Comparison of ENCODE assay signal across 23 cellular contexts in genomic region chr17:40032322-40033320, GRCh38. TPM values are rescaled to one million over a fixed set of nuclear protein-coding genes. Genes with fewer than 3 reads are reported as not detected.
DNase-seq lines count a peak whose midpoint lies in the region; ATAC-seq and TF ChIP-seq lines count a peak whose summit lies in the region.
"Had no signal": no experiment of that assay in that cellular context is flagged by ENCODE, and none has a peak within 500 bp of the region (broad histone marks: within the 10 kb centered on the region; RNA-seq: fewer than 3 reads in every experiment).

No MANE protein-coding gene starts in this region.

- TF ChIP-seq POLR2A in sigmoid colon (IDR thresholded peaks at IDR 0.05) = no peak

- H3K36me3 Mint-ChIP-seq in Calu3 (ENCODE audit: insufficient read depth, unreplicated experiment) = peaks cover 60% of the 10 kb centered on the region
- peaks cover 85% of the 10 kb centered on the region for H3K36me3 Mint-ChIP-seq in dendritic cell treated with granulocyte-macrophage colony-stimulating factor and Interleukin-4, amounts not matched to agents 40 ng/mL and 50 ng/mL, for 4 days (ENCODE audit: low read depth)
- peaks cover 31% of the 10 kb centered on the region for H3K36me3 Mint-ChIP-seq in activated naive CD4-positive, alpha-beta T cell treated with anti-CD3 and anti-CD28 coated beads for 36 hours (ENCODE audit: low read depth)

- intact Hi-C loops in Calu3 (cut with micrococcal nuclease; ENCODE audit: unreplicated experiment) = no loop called here
- intact Hi-C loops in dendritic cell treated with granulocyte-macrophage colony-stimulating factor and Interleukin-4, amounts not matched to agents 40 ng/mL and 50 ng/mL, for 4 days (cut with micrococcal nuclease) = loop anchor here (10.0 kb wide), 1 partner anchor 52 kb away; no protein-coding TSS in a partner anchor
- intact Hi-C loops in left colon (cut with DNase I, micrococcal nuclease) = no loop called here
- intact Hi-C loops in sigmoid colon (cut with DNase I) = no loop called here
- intact Hi-C loops in activated naive CD4-positive, alpha-beta T cell treated with anti-CD3 and anti-CD28 coated beads for 36 hours (cut with micrococcal nuclease) = no loop called here

- H3K4me1 ChIP-seq in sigmoid colon (peaks cover 0 to 48% (median 41%) of the 10 kb centered on the region in 4 donors), BE2C (no peaks in the 10 kb centered on the region)

- TF ChIP-seq CTCF in Calu3 (IDR thresholded peaks at IDR 0.05; ENCODE audit: unreplicated experiment) = no peak
- no peak for TF ChIP-seq CTCF in sigmoid colon (IDR thresholded peaks at IDR 0.05)
- no peak for TF ChIP-seq CTCF in GM13977 (IDR thresholded peaks at IDR 0.05; ENCODE audit: extremely low read depth, insufficient read depth, missing control alignments)
- no peak for TF ChIP-seq CTCF in BE2C (IDR thresholded peaks at IDR 0.05; ENCODE audit: low read depth, low read length)

- H3K4me3 ChIP-seq in sigmoid colon (no peak overlapping the region), BE2C (ENCODE audit: low read depth, low read length) (no peak overlapping the region)
- H3K4me3 ChIP-seq: cardiac muscle cell, hepatocyte, skin epidermis, suprapubic skin had no signal

- peaks cover 15 to 83% (median 50%) of the 10 kb centered on the region in 4 donors for H3K36me3 ChIP-seq in sigmoid colon
- H3K36me3 ChIP-seq in BE2C = peaks cover 57% of the 10 kb centered on the region

- H3K9me3 ChIP-seq in sigmoid colon (no peaks in the 10 kb centered on the region), BE2C (no peaks in the 10 kb centered on the region)
- H3K9me3 ChIP-seq: suprapubic skin had no signal

- peak overlapping the region; percentile 70 to 86 (median 72) for H3K27ac ChIP-seq in sigmoid colon
- H3K27ac ChIP-seq: cardiac muscle cell, hepatocyte, skin epidermis, suprapubic skin had no signal

- no peak overlapping the region for H3K4me3 Mint-ChIP-seq in Calu3 (ENCODE audit: low read depth, unreplicated experiment)
- H3K4me3 Mint-ChIP-seq in dendritic cell treated with granulocyte-macrophage colony-stimulating factor and Interleukin-4, amounts not matched to agents 40 ng/mL and 50 ng/mL, for 4 days = no peak overlapping the region
- H3K4me3 Mint-ChIP-seq in activated naive CD4-positive, alpha-beta T cell treated with anti-CD3 and anti-CD28 coated beads for 36 hours = no peak overlapping the region
- H3K4me3 Mint-ChIP-seq: CD4-positive, CD25-positive, alpha-beta regulatory T cell had no signal

- no peak for TF ChIP-seq EP300 in sigmoid colon (IDR thresholded peaks at IDR 0.05)

- H3K27me3 Mint-ChIP-seq in Calu3 (ENCODE audit: unreplicated experiment) = no peaks in the 10 kb centered on the region
- no peaks in the 10 kb centered on the region for H3K27me3 Mint-ChIP-seq in dendritic cell treated with granulocyte-macrophage colony-stimulating factor and Interleukin-4, amounts not matched to agents 40 ng/mL and 50 ng/mL, for 4 days
- no peaks in the 10 kb centered on the region for H3K27me3 Mint-ChIP-seq in activated naive CD4-positive, alpha-beta T cell treated with anti-CD3 and anti-CD28 coated beads for 36 hours (ENCODE audit: low read depth)
- H3K27me3 Mint-ChIP-seq: CD4-positive, CD25-positive, alpha-beta regulatory T cell had no signal

- H3K4me1 Mint-ChIP-seq in Calu3 (ENCODE audit: low read depth, unreplicated experiment) = peaks cover 8% of the 10 kb centered on the region
- peaks cover 14% of the 10 kb centered on the region for H3K4me1 Mint-ChIP-seq in dendritic cell treated with granulocyte-macrophage colony-stimulating factor and Interleukin-4, amounts not matched to agents 40 ng/mL and 50 ng/mL, for 4 days (ENCODE audit: low read depth)
- H3K4me1 Mint-ChIP-seq in activated naive CD4-positive, alpha-beta T cell treated with anti-CD3 and anti-CD28 coated beads for 36 hours (ENCODE audit: low read depth) = no peaks in the 10 kb centered on the region

- H3K27me3 ChIP-seq in sigmoid colon (no peaks in the 10 kb centered on the region), BE2C (no peaks in the 10 kb centered on the region)
- H3K27me3 ChIP-seq: cardiac muscle cell, hepatocyte, suprapubic skin had no signal

- in situ Hi-C loops in GM13977 (cut with MboI; ENCODE audit: low pct_unique_long_range_greater_than_20kb, low sequenced_read_pairs, unreplicated experiment) = no loop called here

- CTCF ChIA-PET in Calu3 (lab: Charles Lee) = interaction anchor here (0.5 to 23.5 kb wide), 13 partner anchors 11 to 1381 kb away, joined by 3 to 774 read pairs (median 4); partner anchors contain the start of genes CSF3 and MED24
- CTCF ChIA-PET in activated naive CD4-positive, alpha-beta T cell treated with anti-CD3 and anti-CD28 coated beads for 36 hours (lab: Charles Lee) = no interaction called here

- WGBS in sigmoid colon, 2 donors = 64 to 89% methylated on average over 23 of the region's 23 CpGs

- peak; percentile 88 for ATAC-seq in left colon
- no peak for ATAC-seq in GM19397 (IDR thresholded peaks at IDR 0.05; ENCODE audit: unreplicated experiment)

- no TSS peak for BruUV-seq in Calu3 (replicated peaks; lab: Mats Ljungman, UMichigan)

- DNase-seq in Calu3 = peak; percentile 51
- DNase-seq in left colon = peak; percentile 85 to 93
- DNase-seq in sigmoid colon = peak; percentile 83
- DNase-seq in GM13977 (ENCODE audit: low spot score) = no peak
- DNase-seq in BE2C = no peak
- no peak for DNase-seq in activated naive CD4-positive, alpha-beta T cell treated with anti-CD3 and anti-CD28 coated beads for 36 hours
- DNase-seq: activated CD4-positive, alpha-beta T cell treated with anti-CD3 and anti-CD28 coated beads for 4 hours; CD4-positive, CD25-positive, alpha-beta regulatory T cell; DMS79; effector CD8-positive, alpha-beta T cell; NCI-H187; stimulated activated CD4-positive, alpha-beta T cell treated with anti-CD3 and anti-CD28 coated beads, Interleukin-4, amount 100 ng/mL, for 1 hour had no signal

- no peaks in the 10 kb centered on the region for H3K9me3 Mint-ChIP-seq in Calu3 (ENCODE audit: low read depth, unreplicated experiment)
- H3K9me3 Mint-ChIP-seq in dendritic cell treated with granulocyte-macrophage colony-stimulating factor and Interleukin-4, amounts not matched to agents 40 ng/mL and 50 ng/mL, for 4 days = no peaks in the 10 kb centered on the region
- H3K9me3 Mint-ChIP-seq in activated naive CD4-positive, alpha-beta T cell treated with anti-CD3 and anti-CD28 coated beads for 36 hours = no peaks in the 10 kb centered on the region
- H3K9me3 Mint-ChIP-seq: activated T-helper 2 cell treated with anti-CD3 and anti-CD28 coated beads, Interferon-gamma antibody, Interleukin-2, Interleukin-4, amounts not matched to agents 10 μg/mL and 5 μg/mL and 100 μg/mL, durations not matched to agents 14 hours and 24 hours and 36 hours; CD4-positive, CD25-positive, alpha-beta regulatory T cell had no signal

- H3K27ac Mint-ChIP-seq in Calu3 (ENCODE audit: unreplicated experiment) = no peak overlapping the region
- H3K27ac Mint-ChIP-seq in dendritic cell treated with granulocyte-macrophage colony-stimulating factor and Interleukin-4, amounts not matched to agents 40 ng/mL and 50 ng/mL, for 4 days = peak overlapping the region; percentile 11
- H3K27ac Mint-ChIP-seq in activated naive CD4-positive, alpha-beta T cell treated with anti-CD3 and anti-CD28 coated beads for 36 hours = no peak overlapping the region
- H3K27ac Mint-ChIP-seq: activated T-helper 2 cell treated with anti-CD3 and anti-CD28 coated beads, Interferon-gamma antibody, Interleukin-2, Interleukin-4, amounts not matched to agents 10 μg/mL and 5 μg/mL and 100 μg/mL, durations not matched to agents 14 hours and 24 hours and 36 hours; CD4-positive, CD25-positive, alpha-beta regulatory T cell had no signal

RNA-seq across cellular contexts. Expression of gene CSF3, which starts 17.4 kb away (rescaled TPM):
- 0.38 TPM in 1 of 2 replicates, not detected in the other for total RNA-seq in Calu3 (2022)
- total RNA-seq in left colon = under 1 TPM; 0.20 to 0.67 TPM
- 10 to 100 TPM in 1 of 4 donors, not detected in 3; 23.3 TPM for total RNA-seq in sigmoid colon
- polyA plus RNA-seq in sigmoid colon = 1 to 10 TPM in 2 of 3 donors, not detected in 1; 1.2 to 3.1 TPM
- not detected for polyA plus RNA-seq in BE2C (2012; ENCODE audit: insufficient read depth, insufficient read length, low read depth)
- not detected for total RNA-seq in activated naive CD4-positive, alpha-beta T cell treated with anti-CD3 and anti-CD28 coated beads for 36 hours
- total RNA-seq: A673; activated T-helper 2 cell treated with anti-CD3 and anti-CD28 coated beads, Interferon-gamma antibody, Interleukin-2, Interleukin-4, amounts not matched to agents 10 μg/mL and 5 μg/mL and 100 μg/mL, durations not matched to agents 14 hours and 24 hours and 36 hours; cardiac muscle cell; CD4-positive, CD25-positive, alpha-beta regulatory T cell; hepatocyte; kidney epithelial cell; mononuclear cell; osteocyte had no signal
- polyA plus RNA-seq: cardiac muscle cell; CD4-positive, CD25-positive, alpha-beta regulatory T cell had no signal

RNA-seq across cellular contexts. Expression of gene MED24, which starts 21.6 kb away (rescaled TPM):
- total RNA-seq in Calu3 (2022) (679 and 725 TPM in 2 replicates), left colon (100 to 1,000 TPM in 1 of 2 donors, 10 to 100 TPM in 1; 63.4 to 108 TPM), sigmoid colon (10 to 100 TPM; 27.3 to 64.8 (median 31.7) TPM)
- 10 to 100 TPM; 19.2 to 83.0 (median 29.1) TPM for polyA plus RNA-seq in sigmoid colon
- polyA plus RNA-seq in BE2C (2012; ENCODE audit: insufficient read depth, insufficient read length, low read depth) = 173 TPM
- total RNA-seq in activated naive CD4-positive, alpha-beta T cell treated with anti-CD3 and anti-CD28 coated beads for 36 hours = 100 to 1,000 TPM; 107 TPM

RNA-seq across cellular contexts. Expression of gene THRA, which starts 30.1 kb away (rescaled TPM):
- 107 and 133 TPM in 2 replicates for total RNA-seq in Calu3 (2022)
- total RNA-seq in left colon = 10 to 100 TPM; 48.4 to 56.3 TPM
- 10 to 100 TPM; 78.8 to 86.1 (median 83.8) TPM for total RNA-seq in sigmoid colon
- 10 to 100 TPM; 25.4 to 35.4 (median 25.8) TPM for polyA plus RNA-seq in sigmoid colon
- 233 TPM for polyA plus RNA-seq in BE2C (2012; ENCODE audit: insufficient read depth, insufficient read length, low read depth)
- 10 to 100 TPM; 10.2 to 11.2 TPM for total RNA-seq in activated naive CD4-positive, alpha-beta T cell treated with anti-CD3 and anti-CD28 coated beads for 36 hours

RNA-seq across cellular contexts. Expression of gene PSMD3, which starts 52.0 kb away (rescaled TPM):
- total RNA-seq in Calu3 (2022) (2,152 and 2,179 TPM in 2 replicates), left colon (100 to 1,000 TPM in 1 of 2 donors, 10 to 100 TPM in 1; 97.5 to 109 TPM), sigmoid colon (10 to 100 TPM; 53.2 to 71.3 (median 64.2) TPM)
- polyA plus RNA-seq in sigmoid colon = 100 to 1,000 TPM in 1 of 3 donors, 10 to 100 TPM in 2; 57.1 to 112 (median 78.1) TPM
- polyA plus RNA-seq in BE2C (2012; ENCODE audit: insufficient read depth, insufficient read length, low read depth) = 357 TPM
- total RNA-seq in activated naive CD4-positive, alpha-beta T cell treated with anti-CD3 and anti-CD28 coated beads for 36 hours = 100 to 1,000 TPM; 122 to 125 TPM

Comparison
In these comparisons a context has a peak if more than half of its experiments do, and no peak if none do; other contexts are left out.
1. DNase-seq: peak in Calu3 (single experiment), left colon (2 of 2) and sigmoid colon (single experiment); none in GM13977 (single experiment), BE2C (single experiment) and activated naive CD4-positive, alpha-beta T cell treated with anti-CD3 and anti-CD28 coated beads for 36 hours (single experiment).